Comparison of ENCODE assay signal across 24 cellular contexts in the genomic region with DNA sequence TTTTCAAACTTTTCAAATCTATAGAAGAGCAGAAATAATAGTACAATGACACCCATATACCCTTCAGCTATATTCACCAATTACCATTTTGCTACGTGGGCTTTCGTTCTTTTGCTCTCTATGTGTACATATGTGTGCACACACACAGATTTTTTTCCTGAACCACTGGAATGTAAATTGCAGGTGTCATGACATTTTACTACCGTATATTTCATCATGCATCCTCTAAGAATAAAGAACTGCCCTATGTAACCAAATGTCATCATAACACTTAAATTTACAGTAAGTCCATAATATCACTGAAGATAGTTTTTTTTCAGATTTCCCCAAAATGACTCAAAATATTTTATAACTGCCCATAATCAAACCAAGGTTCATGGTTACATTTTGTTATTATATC.
"Had no signal": no experiment of that assay in that cellular context is flagged by ENCODE, and none has a peak within 500 bp of the region (broad histone marks: within the 10 kb centered on the region; RNA-seq: fewer than 3 reads in every experiment).

No MANE protein-coding gene starts in this region.

- H3K9me3 Mint-ChIP-seq: naive thymus-derived CD8-positive, alpha-beta T cell; stimulated activated memory B cell treated with anti-CD40 and anti-IgM and Interleukin-4, amounts not matched to agents 10 μg/mL and 1 μg/mL and 100 μg/mL, for 72 hours had no signal

- H3K27ac ChIP-seq: adrenal gland, lower lobe of right lung, neutrophil, pancreas, tibial artery had no signal

- H3K4me3 Mint-ChIP-seq: naive thymus-derived CD8-positive, alpha-beta T cell; stimulated activated memory B cell treated with anti-CD40 and anti-IgM and Interleukin-4, amounts not matched to agents 10 μg/mL and 1 μg/mL and 100 μg/mL, for 72 hours had no signal

- H3K36me3 Mint-ChIP-seq: naive thymus-derived CD8-positive, alpha-beta T cell had no signal

- DNase-seq: activated CD4-positive, alpha-beta T cell treated with anti-CD3 and anti-CD28 coated beads, Interleukin-2, amount 50 U/mL, for 48 hours; activated CD4-positive, CD25-positive, alpha-beta regulatory T cell; activated CD8-positive, alpha-beta memory T cell treated with anti-CD3 and anti-CD28 coated beads, Interleukin-2, amount 50 U/mL, for 48 hours; activated effector memory CD4-positive, alpha-beta T cell treated with anti-CD3 and anti-CD28 coated beads, Interleukin-2, amount 50 U/mL, for 16 hours; adrenal gland; cerebellar nuclear complex; cortex of kidney; erythroblast; foreskin melanocyte; glutamatergic neuron; hippocampal formation; islet precursor cell; left colon; lower lobe of right lung; naive thymus-derived CD8-positive, alpha-beta T cell; pancreas; Right ventricle myocardium superior; stimulated activated CD4-positive, alpha-beta T cell treated with anti-CD3 and anti-CD28 coated beads, Interleukin-4, amount 100 ng/mL, for 24 hours; SW 1271; T1000; tibial artery had no signal

- H3K9me3 ChIP-seq: adrenal gland, lower lobe of right lung, neutrophil, pancreas, tibial artery had no signal

- H3K36me3 ChIP-seq: adrenal gland, lower lobe of right lung, neutrophil, pancreas, tibial artery had no signal

- H3K27ac Mint-ChIP-seq: naive thymus-derived CD8-positive, alpha-beta T cell; stimulated activated memory B cell treated with anti-CD40 and anti-IgM and Interleukin-4, amounts not matched to agents 10 μg/mL and 1 μg/mL and 100 μg/mL, for 72 hours had no signal

- H3K27me3 Mint-ChIP-seq: naive thymus-derived CD8-positive, alpha-beta T cell; stimulated activated memory B cell treated with anti-CD40 and anti-IgM and Interleukin-4, amounts not matched to agents 10 μg/mL and 1 μg/mL and 100 μg/mL, for 72 hours had no signal

- H3K4me3 ChIP-seq: adrenal gland, lower lobe of right lung, pancreas, tibial artery had no signal

- ATAC-seq: left colon; lower lobe of right lung; naive thymus-derived CD8-positive, alpha-beta T cell; pancreas; sciatic nerve; stimulated activated memory B cell treated with anti-CD40 and anti-IgM and Interleukin-4, amounts not matched to agents 10 μg/mL and 1 μg/mL and 100 μg/mL, for 72 hours had no signal

- H3K27me3 ChIP-seq: adrenal gland, neutrophil, pancreas, tibial artery had no signal

- H3K4me1 Mint-ChIP-seq: stimulated activated memory B cell treated with anti-CD40 and anti-IgM and Interleukin-4, amounts not matched to agents 10 μg/mL and 1 μg/mL and 100 μg/mL, for 72 hours had no signal

- H3K4me1 ChIP-seq: adrenal gland, lower lobe of right lung, pancreas, tibial artery had no signal
